In the genomic region with DNA sequence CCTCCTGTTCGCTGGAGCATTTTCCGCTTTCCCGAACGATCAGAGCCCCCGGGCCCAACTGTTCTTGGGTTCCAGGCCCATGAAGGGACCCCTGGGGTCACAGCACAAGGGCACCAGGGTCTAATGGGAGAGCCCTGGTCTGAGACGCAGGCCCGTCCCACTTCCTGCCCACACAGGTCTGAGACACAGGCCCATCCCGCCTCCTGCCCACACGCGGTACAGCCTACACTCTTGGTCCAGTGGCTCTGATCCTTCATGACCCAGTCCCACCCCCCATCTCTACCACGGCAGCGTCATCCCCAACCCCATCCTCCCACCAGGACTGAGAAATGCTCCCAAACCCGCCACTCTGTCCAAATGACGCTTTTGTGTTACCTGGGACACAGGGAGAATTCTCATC, we compare ENCODE assay signal across 25 cellular contexts.
"Had no signal": no experiment of that assay in that cellular context is flagged by ENCODE, and none has a peak within 500 bp of the region (broad histone marks: within the 10 kb centered on the region; RNA-seq: fewer than 3 reads in every experiment).

No MANE protein-coding gene starts in this region.

- DNase-seq: activated CD4-positive, alpha-beta memory T cell treated with anti-CD3 and anti-CD28 coated beads for 36 hours; activated CD4-positive, alpha-beta T cell treated with anti-CD3 and anti-CD28 coated beads for 36 hours; activated CD4-positive, alpha-beta T cell treated with anti-CD3 and anti-CD28 coated beads, Interleukin-2, amount 10 ng/mL, durations not matched to agents 24 days and 14 days; activated CD4-positive, CD25-positive, alpha-beta regulatory T cell; activated CD4-positive, CD25-positive, alpha-beta regulatory T cell treated with anti-CD3 and anti-CD28 coated beads, Interleukin-2, amount 50 U/mL, for 72 hours; activated CD8-positive, alpha-beta memory T cell treated with anti-CD3 and anti-CD28 coated beads, Interleukin-2, amount 10 ng/mL, durations not matched to agents 7 days and 5 days; activated CD8-positive, alpha-beta memory T cell treated with anti-CD3 and anti-CD28 coated beads, Interleukin-2, amount 50 U/mL, for 4 hours; activated CD8-positive, alpha-beta T cell treated with anti-CD3 and anti-CD28 coated beads, Interleukin-2, amount 10 ng/mL, durations not matched to agents 7 days and 5 days; activated effector memory CD4-positive, alpha-beta T cell treated with anti-CD3 and anti-CD28 coated beads, Interleukin-2, amount 50 U/mL, for 16 hours; activated naive CD4-positive, alpha-beta T cell treated with anti-CD3 and anti-CD28 coated beads for 36 hours; activated naive CD8-positive, alpha-beta T cell treated with anti-CD3 and anti-CD28 coated beads for 36 hours; activated naive CD8-positive, alpha-beta T cell treated with anti-CD3 and anti-CD28 coated beads, Interleukin-2, amount 50 U/mL, for 24 hours; activated T-cell treated with anti-CD3 and anti-CD28 coated beads, Interleukin-2, amount 50 U/mL, for 1 hour; activated T-cell treated with anti-CD3 and anti-CD28 coated beads, Interleukin-2, amount 50 U/mL, for 48 hours; adrenal gland; amygdala; body of pancreas; caudate nucleus; colonic mucosa; effector CD8-positive, alpha-beta T cell; foreskin fibroblast; glutamatergic neuron; T-helper 1 cell; T-helper 17 cell had no signal

- H3K4me1 ChIP-seq: adrenal gland, body of pancreas, colonic mucosa had no signal

- H3K27ac ChIP-seq: adrenal gland, body of pancreas, colonic mucosa, epithelial cell of prostate had no signal

- H3K9me3 ChIP-seq: adrenal gland, body of pancreas, colonic mucosa had no signal

- ATAC-seq: activated CD4-positive, alpha-beta T cell treated with anti-CD3 and anti-CD28 coated beads for 36 hours; activated CD8-positive, alpha-beta memory T cell treated with anti-CD3 and anti-CD28 coated beads, Interleukin-2, amount 10 ng/mL, durations not matched to agents 7 days and 5 days; activated CD8-positive, alpha-beta T cell treated with anti-CD3 and anti-CD28 coated beads, Interleukin-2, amount 10 ng/mL, durations not matched to agents 7 days and 5 days; activated naive CD8-positive, alpha-beta T cell treated with anti-CD3 and anti-CD28 coated beads, Interleukin-2, amount 50 U/mL, for 24 hours; body of pancreas; T-helper 17 cell had no signal

- H3K27me3 ChIP-seq: adrenal gland, body of pancreas, colonic mucosa had no signal

- H3K36me3 ChIP-seq: adrenal gland, colonic mucosa had no signal

- H3K4me3 ChIP-seq: adrenal gland, body of pancreas, colonic mucosa had no signal
